Comparison of ENCODE assay signal across 9 cellular contexts in genomic region chr5:140344683-140345423, GRCh38. TPM values are rescaled to one million over a fixed set of nuclear protein-coding genes. Genes with fewer than 3 reads are reported as not detected.
A peak's percentile ranks its signal among the peaks of the same experiment; 100 is the strongest.
DNase-seq lines count a peak whose midpoint lies in the region; ATAC-seq, FAIRE-seq and TF ChIP-seq lines count a peak whose summit lies in the region.
"Had no signal": no experiment of that assay in that cellular context is flagged by ENCODE, and none has a peak within 500 bp of the region (broad histone marks: within the 10 kb centered on the region; RNA-seq: fewer than 3 reads in every experiment).

No MANE protein-coding gene starts in this region.

- peak overlapping the region; percentile 89 for H3K4me3 Mint-ChIP-seq in activated CD4-positive, alpha-beta T cell treated with anti-CD3 and anti-CD28 coated beads, Interleukin-2, amount 10 ng/mL, durations not matched to agents 24 days and 14 days

- WGBS in small intestine, 3 donors = 16 to 48% (median 26%) methylated on average over 4 of the region's 4 CpGs

- peaks cover 39% of the 10 kb centered on the region for H3K36me3 Mint-ChIP-seq in activated CD4-positive, alpha-beta T cell treated with anti-CD3 and anti-CD28 coated beads, Interleukin-2, amount 10 ng/mL, durations not matched to agents 24 days and 14 days (ENCODE audit: low read depth)

- H3K9me3 ChIP-seq in small intestine (ENCODE audit: control insufficient read depth, low read depth) = no peaks in the 10 kb centered on the region

- H3K27me3 Mint-ChIP-seq in activated CD4-positive, alpha-beta T cell treated with anti-CD3 and anti-CD28 coated beads, Interleukin-2, amount 10 ng/mL, durations not matched to agents 24 days and 14 days = peaks cover 3% of the 10 kb centered on the region

- H3K27me3 ChIP-seq in foreskin keratinocyte (no peaks in the 10 kb centered on the region), small intestine (ENCODE audit: control insufficient read depth in 2 of 2, insufficient read depth in 2 of 2, low read length in 2 of 2) (no peaks in the 10 kb centered on the region)

- H3K4me3 ChIP-seq in small intestine (ENCODE audit: low read depth in 1 of 2, low read length in 2 of 2) = peak overlapping the region; percentile 10 to 73

- peak; percentile 72 for ATAC-seq in foreskin keratinocyte

- peaks cover 65% of the 10 kb centered on the region for H3K4me1 Mint-ChIP-seq in activated CD4-positive, alpha-beta T cell treated with anti-CD3 and anti-CD28 coated beads, Interleukin-2, amount 10 ng/mL, durations not matched to agents 24 days and 14 days

- intact Hi-C loops in activated CD4-positive, alpha-beta T cell treated with anti-CD3 and anti-CD28 coated beads, Interleukin-2, amount 10 ng/mL, durations not matched to agents 24 days and 14 days (cut with micrococcal nuclease) = loop anchor here (2.0 kb wide), 1 partner anchor 170 kb away; the partner anchor contains the start of gene CYSTM1

- peak; percentile 91 for DNase-seq in HPDE6-E6E7 (ENCODE audit: extremely low spot score)
- peak; percentile 69 for DNase-seq in activated CD4-positive, alpha-beta T cell treated with anti-CD3 and anti-CD28 coated beads, Interleukin-2, amount 10 ng/mL, durations not matched to agents 24 days and 14 days
- peak in 1 of 2 donors; percentile 68 for DNase-seq in foreskin keratinocyte
- peak; percentile 86 for DNase-seq in small intestine
- no peak for DNase-seq in NCI-H2227 treated with DMSO at 0.1 percent for 48 hours (lab: John Stamatoyannopoulos, UW)
- no peak for DNase-seq in NCI-H446 treated with DMSO at 0.1 percent for 48 hours (lab: John Stamatoyannopoulos, UW)
- DNase-seq in AML-193 (lab: John Stamatoyannopoulos, UW) = no peak
- DNase-seq in NCI-H2171 (lab: John Stamatoyannopoulos, UW) = no peak

- peaks cover 2 to 8% of the 10 kb centered on the region in 2 donors for H3K36me3 ChIP-seq in small intestine (ENCODE audit: control insufficient read depth in 2 of 2, insufficient read depth in 2 of 2, low read length in 2 of 2)

- peak overlapping the region; percentile 98 for H3K27ac Mint-ChIP-seq in activated CD4-positive, alpha-beta T cell treated with anti-CD3 and anti-CD28 coated beads, Interleukin-2, amount 10 ng/mL, durations not matched to agents 24 days and 14 days

- H3K27ac ChIP-seq in foreskin keratinocyte = peak overlapping the region; percentile 73
- peak overlapping the region; percentile 59 to 84 for H3K27ac ChIP-seq in small intestine (ENCODE audit: low read depth in 1 of 2, low read length in 1 of 2)
- H3K27ac ChIP-seq: SK-N-MC had no signal

- H3K9me3 Mint-ChIP-seq in activated CD4-positive, alpha-beta T cell treated with anti-CD3 and anti-CD28 coated beads, Interleukin-2, amount 10 ng/mL, durations not matched to agents 24 days and 14 days = no peaks in the 10 kb centered on the region

- TF ChIP-seq CTCF in foreskin keratinocyte (conservative IDR thresholded peaks at IDR 0.05) = peak; percentile 36

- FAIRE-seq in small intestine (lab: Jason Lieb, UNC) = no peak

- H3K4me1 ChIP-seq in foreskin keratinocyte = peaks cover 27% of the 10 kb centered on the region
- peaks cover 5 to 10% of the 10 kb centered on the region in 2 donors for H3K4me1 ChIP-seq in small intestine (ENCODE audit: control insufficient read depth in 2 of 2, insufficient read depth in 1 of 2, low read depth in 1 of 2, low read length in 1 of 2)

RNA-seq across cellular contexts. Expression of gene HBEGF, which starts 1.6 kb away (rescaled TPM):
- total RNA-seq in activated CD4-positive, alpha-beta T cell treated with anti-CD3 and anti-CD28 coated beads, Interleukin-2, amount 10 ng/mL, durations not matched to agents 24 days and 14 days = 21.9 and 22.5 TPM in 2 replicates
- total RNA-seq in foreskin keratinocyte = 12.1 and 15.0 TPM in 2 replicates
- polyA plus RNA-seq in foreskin keratinocyte = 8.4 and 10.2 TPM in 2 replicates
- 10 to 100 TPM; 10.3 to 18.1 (median 17.3) TPM for polyA plus RNA-seq in small intestine

RNA-seq across cellular contexts. Expression of gene SLC4A9, which starts 15.1 kb away (rescaled TPM):
- not detected in 2 replicates for total RNA-seq in activated CD4-positive, alpha-beta T cell treated with anti-CD3 and anti-CD28 coated beads, Interleukin-2, amount 10 ng/mL, durations not matched to agents 24 days and 14 days
- 0.04 TPM in 1 of 2 replicates, not detected in the other for total RNA-seq in foreskin keratinocyte
- polyA plus RNA-seq in foreskin keratinocyte (0.08 TPM in 1 of 2 replicates, not detected in the other), small intestine (not detected)

RNA-seq across cellular contexts. Expression of gene PFDN1, which starts 42.0 kb away (rescaled TPM):
- 51.5 and 57.9 TPM in 2 replicates for total RNA-seq in activated CD4-positive, alpha-beta T cell treated with anti-CD3 and anti-CD28 coated beads, Interleukin-2, amount 10 ng/mL, durations not matched to agents 24 days and 14 days
- total RNA-seq in foreskin keratinocyte = 70.9 and 71.2 TPM in 2 replicates
- polyA plus RNA-seq in foreskin keratinocyte (86.7 and 95.1 TPM in 2 replicates), small intestine (10 to 100 TPM; 66.0 to 73.1 (median 67.6) TPM)

RNA-seq across cellular contexts. Expression of gene ANKHD1, which starts 56.8 kb away (rescaled TPM):
- 118 and 121 TPM in 2 replicates for total RNA-seq in activated CD4-positive, alpha-beta T cell treated with anti-CD3 and anti-CD28 coated beads, Interleukin-2, amount 10 ng/mL, durations not matched to agents 24 days and 14 days
- 51.0 and 54.5 TPM in 2 replicates for total RNA-seq in foreskin keratinocyte
- polyA plus RNA-seq in foreskin keratinocyte (19.2 and 21.4 TPM in 2 replicates), small intestine (10 to 100 TPM; 44.2 to 72.7 (median 51.2) TPM)

Comparison
In these comparisons a context has a peak if more than half of its experiments do, and no peak if none do; other contexts are left out.
1. DNase-seq: peak in HPDE6-E6E7 (single experiment), activated CD4-positive, alpha-beta T cell treated with anti-CD3 and anti-CD28 coated beads, Interleukin-2, amount 10 ng/mL, durations not matched to agents 24 days and 14 days (single experiment) and small intestine (single experiment); none in NCI-H2227 treated with DMSO at 0.1 percent for 48 hours (single experiment), NCI-H446 treated with DMSO at 0.1 percent for 48 hours (single experiment), AML-193 (0 of 2) and NCI-H2171 (single experiment).